In genomic region chr20:23048283-23049200, GRCh38 we compare ENCODE assay signal across 8 cellular contexts. TPM values are rescaled to one million over a fixed set of nuclear protein-coding genes. Genes with fewer than 3 reads are reported as not detected.
A peak's percentile ranks its signal among the peaks of the same experiment; 100 is the strongest.
DNase-seq lines count a peak whose midpoint lies in the region; ATAC-seq and TF ChIP-seq lines count a peak whose summit lies in the region.

No MANE protein-coding gene starts in this region.

- peaks cover 3% of the 10 kb centered on the region for H3K4me1 Mint-ChIP-seq in T-helper 17 cell
- peaks cover 0 to 16% of the 10 kb centered on the region in 2 donors for H3K4me1 Mint-ChIP-seq in natural killer cell treated with Interleukin-12 subunit alpha and Interleukin-12 subunit beta and Interleukin-15 and Interleukin-18, amount 100 ng/mL, for 72 hours (ENCODE audit: low read depth in 2 of 2)

- no peak overlapping the region for H3K27ac Mint-ChIP-seq in T-helper 17 cell
- no peak overlapping the region for H3K27ac Mint-ChIP-seq in natural killer cell treated with Interleukin-12 subunit alpha and Interleukin-12 subunit beta and Interleukin-15 and Interleukin-18, amount 100 ng/mL, for 72 hours

- CTCF ChIA-PET in AG04450 (lab: Charles Lee): interaction anchor here (2.7 kb wide), 1 partner anchor 187 kb away, joined by 16 read pairs; no protein-coding TSS in a partner anchor

- ATAC-seq in T-helper 17 cell: peak; percentile 79
- ATAC-seq in natural killer cell treated with Interleukin-12 subunit alpha and Interleukin-12 subunit beta and Interleukin-15 and Interleukin-18, amount 100 ng/mL, for 72 hours: peak; percentile 66 to 79
- ATAC-seq in HG02840 (IDR thresholded peaks at IDR 0.05; ENCODE audit: low FRiP score, unreplicated experiment): no peak
- no peak for ATAC-seq in HG02973 (IDR thresholded peaks at IDR 0.05; ENCODE audit: unreplicated experiment)

- POLR2A ChIA-PET in AG04450 (lab: Yijun Ruan, JAX): no interaction called here

- peak overlapping the region; percentile 76 for H3K4me3 Mint-ChIP-seq in T-helper 17 cell
- H3K4me3 Mint-ChIP-seq in natural killer cell treated with Interleukin-12 subunit alpha and Interleukin-12 subunit beta and Interleukin-15 and Interleukin-18, amount 100 ng/mL, for 72 hours: peak overlapping the region; percentile 38

- no peaks in the 10 kb centered on the region for H3K36me3 ChIP-seq in H7 (replicated peaks; ENCODE audit: control insufficient read depth, insufficient read depth, low read length)

- no peaks in the 10 kb centered on the region for H3K9me3 Mint-ChIP-seq in natural killer cell treated with Interleukin-12 subunit alpha and Interleukin-12 subunit beta and Interleukin-15 and Interleukin-18, amount 100 ng/mL, for 72 hours

- H3K36me3 Mint-ChIP-seq in T-helper 17 cell (ENCODE audit: low read depth): peaks cover 3% of the 10 kb centered on the region
- peaks cover 6% of the 10 kb centered on the region for H3K36me3 Mint-ChIP-seq in natural killer cell treated with Interleukin-12 subunit alpha and Interleukin-12 subunit beta and Interleukin-15 and Interleukin-18, amount 100 ng/mL, for 72 hours

- DNase-seq in AG04450 (ENCODE audit: low read depth, low spot score) (no peak), H7 (peak; percentile 87), T-helper 17 cell (peak in 1 of 3 donors; percentile 14), fibroblast of mammary gland (ENCODE audit: low read depth) (peak; percentile 44), SHP77 treated with DMSO at 0.1 percent for 48 hours (lab: John Stamatoyannopoulos, UW) (no peak)
- no peak for DNase-seq in natural killer cell treated with Interleukin-12 subunit alpha and Interleukin-12 subunit beta and Interleukin-15 and Interleukin-18, amount 100 ng/mL, for 72 hours (ENCODE audit: low spot score)

- peaks cover 50% of the 10 kb centered on the region for H3K27me3 Mint-ChIP-seq in T-helper 17 cell
- peaks cover 51 to 67% of the 10 kb centered on the region in 2 donors for H3K27me3 Mint-ChIP-seq in natural killer cell treated with Interleukin-12 subunit alpha and Interleukin-12 subunit beta and Interleukin-15 and Interleukin-18, amount 100 ng/mL, for 72 hours

- H3K9me3 ChIP-seq in AG04450 (ENCODE audit: control insufficient read depth, insufficient read depth, low read length): peaks cover 9% of the 10 kb centered on the region; the same call in 1 of the 2 replicates
- H3K9me3 ChIP-seq in T-helper 17 cell (ENCODE audit: control insufficient read depth, low read length, poor library complexity, severe bottlenecking): no peaks in the 10 kb centered on the region

- H3K4me3 ChIP-seq in AG04450 (ENCODE audit: low read depth, low read length): peak overlapping the region; percentile 34
- H3K4me3 ChIP-seq in H7 (ENCODE audit: insufficient read depth, low read depth, low read length): peak overlapping the region; percentile 64
- peak overlapping the region; percentile 31 for H3K4me3 ChIP-seq in fibroblast of mammary gland (ENCODE audit: control insufficient read depth, low read depth, low read length)

- peak; percentile 35; the same call in 1 of the 2 replicates for TF ChIP-seq CTCF in AG04450 (IDR thresholded peaks at IDR 0.05; ENCODE audit: low read depth, low read length)
- peak; percentile 13 for TF ChIP-seq CTCF in fibroblast of mammary gland (conservative IDR thresholded peaks at IDR 0.05; ENCODE audit: control insufficient read depth, insufficient read depth, low read depth, low read length)

- no peak overlapping the region for H3K27ac ChIP-seq in AG04450 (ENCODE audit: low read depth, low read length)

- H3K27me3 ChIP-seq in AG04450 (ENCODE audit: control insufficient read depth, insufficient read depth, low read length) (peaks cover 63% of the 10 kb centered on the region), H7 (ENCODE audit: control insufficient read depth, insufficient read depth, low read length) (peaks cover 54% of the 10 kb centered on the region)

RNA-seq across cellular contexts. Expression of gene THBD, which starts 0.9 kb away (rescaled TPM):
- polyA plus RNA-seq in AG04450 (2011; rRNA removed): 0.06 and 0.10 TPM in 2 replicates
- polyA minus RNA-seq in AG04450 (2011; rRNA and poly(A)+ RNA removed): not detected in 2 replicates
- total RNA-seq in H7 (2014; rRNA removed; shearing (Covaris generic)): 1.2 and 1.5 TPM in 2 replicates
- total RNA-seq in T-helper 17 cell: 1 to 10 TPM; 1.0 to 1.1 TPM
- under 1 TPM; 0.12 to 0.33 TPM for total RNA-seq in natural killer cell treated with Interleukin-12 subunit alpha and Interleukin-12 subunit beta and Interleukin-15 and Interleukin-18, amount 100 ng/mL, for 72 hours

RNA-seq across cellular contexts. Expression of gene SSTR4, which starts 13.4 kb away (rescaled TPM):
- polyA plus RNA-seq in AG04450 (2011; rRNA removed): not detected in 2 replicates
- polyA minus RNA-seq in AG04450 (2011; rRNA and poly(A)+ RNA removed): not detected in 2 replicates
- total RNA-seq in H7 (2014; rRNA removed; shearing (Covaris generic)): not detected in 2 replicates
- not detected for total RNA-seq in T-helper 17 cell
- total RNA-seq in natural killer cell treated with Interleukin-12 subunit alpha and Interleukin-12 subunit beta and Interleukin-15 and Interleukin-18, amount 100 ng/mL, for 72 hours: not detected

RNA-seq across cellular contexts. Expression of gene CD93, which starts 37.6 kb away (rescaled TPM):
- polyA plus RNA-seq in AG04450 (2011; rRNA removed): 0.02 TPM in 1 of 2 replicates, not detected in the other
- polyA minus RNA-seq in AG04450 (2011; rRNA and poly(A)+ RNA removed): not detected in 2 replicates
- total RNA-seq in H7 (2014; rRNA removed; shearing (Covaris generic)): under 0.01 TPM in 1 of 2 replicates, not detected in the other
- 1 to 10 TPM; 2.1 to 6.4 TPM for total RNA-seq in T-helper 17 cell
- 10 to 100 TPM; 13.7 to 16.8 TPM for total RNA-seq in natural killer cell treated with Interleukin-12 subunit alpha and Interleukin-12 subunit beta and Interleukin-15 and Interleukin-18, amount 100 ng/mL, for 72 hours

Comparison
In these comparisons a context has a peak if more than half of its experiments do, and no peak if none do; other contexts are left out.
1. DNase-seq: peak in H7 (single experiment) and fibroblast of mammary gland (single experiment); none in AG04450 (single experiment), natural killer cell treated with Interleukin-12 subunit alpha and Interleukin-12 subunit beta and Interleukin-15 and Interleukin-18, amount 100 ng/mL, for 72 hours (single experiment) and SHP77 treated with DMSO at 0.1 percent for 48 hours (single experiment).
2. ATAC-seq: peak in T-helper 17 cell (single experiment) and natural killer cell treated with Interleukin-12 subunit alpha and Interleukin-12 subunit beta and Interleukin-15 and Interleukin-18, amount 100 ng/mL, for 72 hours (2 of 2); none in HG02840 (single experiment) and HG02973 (single experiment).
3. Peak in every context shown above with its lines, with median percentiles within 50 percentile points of each other: H3K4me3 ChIP-seq.